In the genomic region with DNA sequence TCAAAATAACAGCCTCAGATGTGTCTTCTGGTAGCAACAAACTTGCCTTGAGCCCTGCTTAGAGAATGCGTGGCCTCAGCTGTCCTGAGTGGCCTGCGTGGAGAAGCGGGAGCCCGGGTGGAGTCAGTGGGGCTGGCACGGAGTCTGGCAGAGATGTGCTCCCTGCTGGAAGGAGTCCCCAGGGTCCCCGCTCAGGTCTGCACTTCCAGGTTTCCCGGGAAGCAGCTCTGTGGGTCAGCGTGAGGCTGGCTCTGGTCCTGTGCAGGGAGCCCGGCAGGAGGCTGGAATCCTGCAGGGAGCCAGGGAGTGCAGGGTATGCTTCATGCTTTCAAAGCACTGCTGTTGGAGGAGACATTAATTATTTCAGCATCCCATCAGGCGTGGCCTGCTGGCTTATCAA, we compare ENCODE assay signal across 28 cellular contexts. TPM values are rescaled to one million over a fixed set of nuclear protein-coding genes. Genes with fewer than 3 reads are reported as not detected.
DNase-seq lines count a peak whose midpoint lies in the region; ATAC-seq, FAIRE-seq and TF ChIP-seq lines count a peak whose summit lies in the region.
"Had no signal": no experiment of that assay in that cellular context is flagged by ENCODE, and none has a peak within 500 bp of the region (broad histone marks: within the 10 kb centered on the region; RNA-seq: fewer than 3 reads in every experiment).

No MANE protein-coding gene starts in this region.

- TF ChIP-seq POLR2A in K562 (conservative IDR thresholded peaks at IDR 0.05) = no peak
- TF ChIP-seq POLR2A in esophagus muscularis mucosa (IDR thresholded peaks at IDR 0.05; ENCODE audit: low read depth) = no peak

- no peaks in the 10 kb centered on the region for H3K9me3 Mint-ChIP-seq in neural crest cell
- H3K9me3 Mint-ChIP-seq: CD4-positive, alpha-beta memory T cell; CD4-positive, CD25-positive, alpha-beta regulatory T cell; CD8-positive, alpha-beta memory T cell had no signal

- peaks cover 3% of the 10 kb centered on the region; the same call in 1 of the 2 replicates for H4K20me1 ChIP-seq in K562 (replicated peaks; ENCODE audit: control insufficient read depth, insufficient read depth, low read length)

- intact Hi-C loops in K562 (cut with micrococcal nuclease) (no loop called here), esophagus muscularis mucosa (cut with DNase I) (no loop called here)

- TF ChIP-seq CTCF in HEK293 (tag by site-specific recombination; IDR thresholded peaks at IDR 0.05) (no peak), K562 (IDR thresholded peaks at IDR 0.05 in 2 of 3, conservative IDR thresholded peaks at IDR 0.05 in 1 of 3; ENCODE audit: insufficient read depth in 2 of 3, low read depth in 1 of 3, low read length in 3 of 3) (no peak), neural crest cell (conservative IDR thresholded peaks at IDR 0.05) (no peak), esophagus muscularis mucosa (IDR thresholded peaks at IDR 0.05) (no peak)

- 0 out of 4 replicates have a peak overlapping the region, but pooled peaks of 1 of the 2 experiments have one; percentile 3 for H3K9ac ChIP-seq in K562 (ENCODE audit: insufficient read depth in 1 of 2, low read depth in 2 of 2, low read length in 2 of 2)
- H3K9ac ChIP-seq: BLaER1 had no signal

- no peak for TF ChIP-seq EP300 in K562 (IDR thresholded peaks at IDR 0.05; ENCODE audit: low read length)
- TF ChIP-seq EP300 in esophagus muscularis mucosa (IDR thresholded peaks at IDR 0.05) = no peak

- TF ChIP-seq RAD21 in K562 (CRISPR knock-in tag; conservative IDR thresholded peaks at IDR 0.05 in 1 of 2, IDR thresholded peaks at IDR 0.05 in 1 of 2) = no peak

- no peaks in the 10 kb centered on the region for H3K4me1 ChIP-seq in HEK293 (ENCODE audit: control insufficient read depth, insufficient read depth, low read length)
- H3K4me1 ChIP-seq in K562 (replicated peaks in 1 of 2; ENCODE audit: control insufficient read depth in 2 of 2, insufficient read depth in 2 of 2, low read length in 2 of 2) = peaks cover 0 to 10% of the 10 kb centered on the region in 2 experiments; a peak in 1 of 5 replicates
- peaks cover 0 to 13% (median 0%) of the 10 kb centered on the region in 4 donors for H3K4me1 ChIP-seq in esophagus muscularis mucosa
- H3K4me1 ChIP-seq: BE2C, BLaER1 had no signal

- peak overlapping the region; percentile 12 for H3K27ac Mint-ChIP-seq in neural crest cell (ENCODE audit: unreplicated experiment)

- H3K4me3 Mint-ChIP-seq in neural crest cell = no peak overlapping the region
- H3K4me3 Mint-ChIP-seq: CD14-positive monocyte; CD4-positive, alpha-beta memory T cell; CD4-positive, CD25-positive, alpha-beta regulatory T cell; CD8-positive, alpha-beta memory T cell had no signal

- H3K79me2 ChIP-seq in K562 (ENCODE audit: control insufficient read depth, insufficient read depth, low read length) = peaks cover 5% of the 10 kb centered on the region; the same call in 1 of the 3 replicates

- CTCF ChIA-PET in HEK293 (lab: Yijun Ruan, JAX) (no interaction called here), K562 (lab: Yijun Ruan, JAX; ENCODE audit: low intra/inter-chr PET ratio) (no interaction called here)

- DNase-seq in K562 (ENCODE audit: extremely low read depth in 1 of 4, low spot score in 3 of 4) (no peak), neural crest cell (ENCODE audit: low read depth, low spot score) (no peak), germinal center (ENCODE audit: low spot score) (no peak), NCI-H187 (lab: John Stamatoyannopoulos, UW) (no peak), NCI-H1436 (lab: John Stamatoyannopoulos, UW) (no peak), esophagus muscularis mucosa (ENCODE audit: extremely low spot score) (no peak)
- DNase-seq: 8988T; ACHN; BE2C; C1 segment of cervical spinal cord; CD4-positive, alpha-beta memory T cell; CD4-positive, CD25-positive, alpha-beta regulatory T cell; CD8-positive, alpha-beta memory T cell; COR-L47; DMS 273 treated with DMSO at 0.1 percent for 48 hours; DMS153; DMS53; DND-41; EL; GDM1 had no signal

- ATAC-seq in K562 = no peak

- no peaks in the 10 kb centered on the region for H3K9me3 ChIP-seq in HEK293 (ENCODE audit: control insufficient read depth, insufficient read depth, low read depth, low read length)
- 0 out of 2 replicates have a peak, but pooled peaks cover 2% of the 10 kb centered on the region for H3K9me3 ChIP-seq in K562 (replicated peaks; ENCODE audit: control insufficient read depth, insufficient read depth, low read depth, low read length)
- H3K9me3 ChIP-seq in esophagus muscularis mucosa = no peaks in the 10 kb centered on the region
- H3K9me3 ChIP-seq: BE2C, BLaER1 had no signal

- no peaks in the 10 kb centered on the region for H3K27me3 Mint-ChIP-seq in neural crest cell (ENCODE audit: low read depth)
- H3K27me3 Mint-ChIP-seq: CD4-positive, alpha-beta memory T cell; CD4-positive, CD25-positive, alpha-beta regulatory T cell; CD8-positive, alpha-beta memory T cell had no signal

- no peaks in the 10 kb centered on the region for H3K27me3 ChIP-seq in K562 (ENCODE audit: control insufficient read depth in 2 of 2, insufficient read depth in 2 of 2, low read length in 2 of 2)
- no peaks in the 10 kb centered on the region for H3K27me3 ChIP-seq in esophagus muscularis mucosa
- H3K27me3 ChIP-seq: BE2C, BLaER1 had no signal

- no TSS peak for BruUV-seq in K562 (replicated peaks; lab: Mats Ljungman, UMichigan)

- peaks cover 8% of the 10 kb centered on the region for H3K4me1 Mint-ChIP-seq in neural crest cell
- H3K4me1 Mint-ChIP-seq: CD14-positive monocyte had no signal

- H3K36me3 ChIP-seq in HEK293 (ENCODE audit: control insufficient read depth in 2 of 2, insufficient read depth in 1 of 2, low read length in 2 of 2) = peaks cover 38 to 86% of the 10 kb centered on the region in 2 experiments
- peaks cover 94% of the 10 kb centered on the region for H3K36me3 ChIP-seq in K562 (ENCODE audit: control insufficient read depth, insufficient read depth, low read length)
- H3K36me3 ChIP-seq in esophagus muscularis mucosa = peaks cover 70 to 100% (median 94%) of the 10 kb centered on the region in 4 donors

- in situ Hi-C loops in K562 (cut with MboI) = no loop called here

- H3K4me3 ChIP-seq in HEK293 (ENCODE audit: low read depth, low read length) = no peak overlapping the region
- H3K4me3 ChIP-seq in K562 = no peak overlapping the region
- H3K4me3 ChIP-seq in esophagus muscularis mucosa = no peak overlapping the region
- H3K4me3 ChIP-seq: BLaER1, GM12878 had no signal

- H3K27ac ChIP-seq in HEK293 (ENCODE audit: extremely low read depth, low read depth, low read length) (no peak overlapping the region), K562 (ENCODE audit: extremely low read depth, low read depth, low read length) (no peak overlapping the region), esophagus muscularis mucosa (replicated peaks in 1 of 4) (no peak overlapping the region)
- H3K27ac ChIP-seq: BLaER1 had no signal

- no peak overlapping the region for H3K4me2 ChIP-seq in K562 (ENCODE audit: insufficient read depth, low read length)
- H3K4me2 ChIP-seq: BLaER1 had no signal

- H3K9me1 ChIP-seq in K562 (ENCODE audit: control insufficient read depth, insufficient read depth, low read length) = no peaks in the 10 kb centered on the region

- peaks cover 18% of the 10 kb centered on the region for H3K36me3 Mint-ChIP-seq in neural crest cell (ENCODE audit: low read depth)

- no peak for FAIRE-seq in K562 (lab: Jason Lieb, UNC)
- FAIRE-seq: A204.1, GM12878, GM12892, GM18507, GM19239 had no signal

- WGBS in K562 (ENCODE audit: insufficient coverage, low coverage, missing lambda C conversion rate) = 97% methylated on average over 10 of the region's 10 CpGs
- WGBS in esophagus muscularis mucosa = 90% methylated on average over 7 of the region's 10 CpGs

- POLR2A ChIA-PET in HEK293 (lab: Yijun Ruan, JAX) (interaction anchor here (1.2 to 2.6 kb wide), 3 partner anchors 9 to 29 kb away, joined by 3 to 7 read pairs (median 5); partner anchors contain the start of genes CPSF4 and PTCD1), K562 (lab: Yijun Ruan, JAX) (interaction anchor here (0.7 to 2.6 kb wide), 3 partner anchors 10 to 435 kb away, joined by 3 to 11 read pairs (median 6); partner anchors contain the start of genes CPSF4 and PTCD1)

- H2AFZ ChIP-seq in K562 (ENCODE audit: low read depth, low read length) = no peak overlapping the region

RNA-seq across cellular contexts. Expression of gene CPSF4, which starts 10.1 kb away (rescaled TPM):
- 152 and 384 TPM in 2 replicates for total RNA-seq in K562 (2011; cell fraction: chromatin; rRNA removed; ENCODE audit: low replicate concordance)
- total RNA-seq in K562 (2011; cell fraction: nucleolus; rRNA removed) = 218 TPM in 2 replicates
- 228 and 250 TPM in 2 replicates for total RNA-seq in K562 (2011; cell fraction: nucleoplasm; rRNA removed)
- 71.7 and 83.4 TPM in 2 replicates for total RNA-seq in K562 (2014; rRNA removed)
- 39.2 and 46.1 TPM in 2 replicates for total RNA-seq in K562 (2014; rRNA removed; fragmentation: Illumina TruSeq; extraction: Trizol)
- total RNA-seq in K562 (2015; rRNA removed; fragmentation: Illumina TruSeq; extraction: Trizol) = 63.9 and 66.7 TPM in 2 replicates
- total RNA-seq in K562 (2021) = 97.7 and 99.8 TPM in 2 replicates
- 81.3 and 83.8 TPM in 2 replicates for polyA plus RNA-seq in K562 (2011; rRNA removed)
- 74.0 and 128 TPM in 2 replicates for polyA plus RNA-seq in K562 (2011; cell fraction: cytosol; rRNA removed)
- polyA plus RNA-seq in K562 (2011; cell fraction: nucleus; rRNA removed) = 257 and 356 TPM in 2 replicates
- 69.0 and 82.1 TPM in 2 replicates for polyA plus RNA-seq in K562 (2012)
- polyA plus RNA-seq in K562 (2014; fragmentation: Illumina TruSeq; extraction: Trizol) = 86.8 and 90.7 TPM in 2 replicates
- 10 to 100 TPM; 16.9 to 17.4 TPM for polyA plus RNA-seq in K562 (2014; fragmentation: Nextera tagmentation; extraction: Ambion mirVana)
- polyA plus RNA-seq in K562 (2014; rRNA removed) = 118 and 126 TPM in 2 replicates
- 32.3 and 54.6 TPM in 2 replicates for polyA minus RNA-seq in K562 (2011; rRNA and poly(A)+ RNA removed)
- 26.3 and 38.3 TPM in 2 replicates for polyA minus RNA-seq in K562 (2011; cell fraction: cytosol; rRNA and poly(A)+ RNA removed)
- 63.5 and 66.6 TPM in 2 replicates for polyA minus RNA-seq in K562 (2011; cell fraction: nucleus; rRNA and poly(A)+ RNA removed)
- 111 and 117 TPM in 2 replicates for total RNA-seq in neural crest cell
- 10 to 100 TPM; 19.1 to 25.3 (median 20.8) TPM for total RNA-seq in esophagus muscularis mucosa

RNA-seq across cellular contexts. Expression of gene PTCD1, which starts 10.3 kb away (rescaled TPM):
- 20.1 and 49.2 TPM in 2 replicates for total RNA-seq in K562 (2011; cell fraction: chromatin; rRNA removed; ENCODE audit: low replicate concordance)
- total RNA-seq in K562 (2011; cell fraction: nucleolus; rRNA removed) = 22.2 and 25.2 TPM in 2 replicates
- 9.8 and 15.1 TPM in 2 replicates for total RNA-seq in K562 (2011; cell fraction: nucleoplasm; rRNA removed)
- 17.1 and 24.4 TPM in 2 replicates for total RNA-seq in K562 (2014; rRNA removed)
- 6.2 and 6.9 TPM in 2 replicates for total RNA-seq in K562 (2014; rRNA removed; fragmentation: Illumina TruSeq; extraction: Trizol)
- total RNA-seq in K562 (2015; rRNA removed; fragmentation: Illumina TruSeq; extraction: Trizol) = 10.3 and 10.5 TPM in 2 replicates
- 12.3 and 16.3 TPM in 2 replicates for total RNA-seq in K562 (2021)
- 4.1 and 5.3 TPM in 2 replicates for polyA plus RNA-seq in K562 (2011; rRNA removed)
- polyA plus RNA-seq in K562 (2011; cell fraction: cytosol; rRNA removed) = 4.6 and 13.2 TPM in 2 replicates
- 8.8 and 19.0 TPM in 2 replicates for polyA plus RNA-seq in K562 (2011; cell fraction: nucleus; rRNA removed)
- 6.9 and 10.9 TPM in 2 replicates for polyA plus RNA-seq in K562 (2012)
- 5.0 and 21.9 TPM in 2 replicates for polyA plus RNA-seq in K562 (2014; fragmentation: Illumina TruSeq; extraction: Trizol)
- polyA plus RNA-seq in K562 (2014; fragmentation: Nextera tagmentation; extraction: Ambion mirVana) = under 1 TPM; 0.46 to 0.57 TPM
- 10.5 and 13.5 TPM in 2 replicates for polyA plus RNA-seq in K562 (2014; rRNA removed)
- polyA minus RNA-seq in K562 (2011; rRNA and poly(A)+ RNA removed) = 3.8 and 5.0 TPM in 2 replicates
- polyA minus RNA-seq in K562 (2011; cell fraction: cytosol; rRNA and poly(A)+ RNA removed) = 4.6 and 7.6 TPM in 2 replicates
- 6.6 and 8.1 TPM in 2 replicates for polyA minus RNA-seq in K562 (2011; cell fraction: nucleus; rRNA and poly(A)+ RNA removed)
- total RNA-seq in neural crest cell = 9.7 and 11.1 TPM in 2 replicates
- 10 to 100 TPM in 1 of 4 donors, 1 to 10 TPM in 3; 5.3 to 10.2 (median 7.6) TPM for total RNA-seq in esophagus muscularis mucosa

RNA-seq across cellular contexts. Expression of gene ATP5MF, which starts 17.1 kb away (rescaled TPM):
- total RNA-seq in K562 (2011; cell fraction: chromatin; rRNA removed; ENCODE audit: low replicate concordance) = 199 and 200 TPM in 2 replicates
- 227 and 265 TPM in 2 replicates for total RNA-seq in K562 (2011; cell fraction: nucleolus; rRNA removed)
- 307 and 337 TPM in 2 replicates for total RNA-seq in K562 (2011; cell fraction: nucleoplasm; rRNA removed)
- total RNA-seq in K562 (2014; rRNA removed) (1,647 and 1,953 TPM in 2 replicates), K562 (2014; rRNA removed; fragmentation: Illumina TruSeq; extraction: Trizol) (2,182 and 2,228 TPM in 2 replicates), K562 (2015; rRNA removed; fragmentation: Illumina TruSeq; extraction: Trizol) (2,335 and 2,592 TPM in 2 replicates), K562 (2021) (949 and 959 TPM in 2 replicates), neural crest cell (403 and 423 TPM in 2 replicates), esophagus muscularis mucosa (100 to 1,000 TPM; 487 to 697 (median 507) TPM)
- polyA plus RNA-seq in K562 (2011; rRNA removed) (1,154 and 1,475 TPM in 2 replicates), K562 (2014; fragmentation: Illumina TruSeq; extraction: Trizol) (2,809 and 3,010 TPM in 2 replicates), K562 (2014; fragmentation: Nextera tagmentation; extraction: Ambion mirVana) (1,000 to 10,000 TPM; 4,986 to 5,374 TPM), K562 (2014; rRNA removed) (2,215 and 2,237 TPM in 2 replicates)
- polyA plus RNA-seq in K562 (2011; cell fraction: cytosol; rRNA removed) = 4,298 and 5,093 TPM in 2 replicates
- 459 and 582 TPM in 2 replicates for polyA plus RNA-seq in K562 (2011; cell fraction: nucleus; rRNA removed)
- 1,640 and 4,263 TPM in 2 replicates for polyA plus RNA-seq in K562 (2012)
- polyA minus RNA-seq in K562 (2011; rRNA and poly(A)+ RNA removed) = 447 and 659 TPM in 2 replicates
- polyA minus RNA-seq in K562 (2011; cell fraction: cytosol; rRNA and poly(A)+ RNA removed) = 332 and 417 TPM in 2 replicates
- polyA minus RNA-seq in K562 (2011; cell fraction: nucleus; rRNA and poly(A)+ RNA removed) = 50.5 and 91.3 TPM in 2 replicates

RNA-seq across cellular contexts. Expression of gene ZNF789, which starts 23.8 kb away (rescaled TPM):
- 137 and 181 TPM in 2 replicates for total RNA-seq in K562 (2011; cell fraction: chromatin; rRNA removed; ENCODE audit: low replicate concordance)
- 98.2 and 99.9 TPM in 2 replicates for total RNA-seq in K562 (2011; cell fraction: nucleolus; rRNA removed)
- total RNA-seq in K562 (2011; cell fraction: nucleoplasm; rRNA removed) = 161 and 237 TPM in 2 replicates
- 16.4 and 19.6 TPM in 2 replicates for total RNA-seq in K562 (2014; rRNA removed)
- total RNA-seq in K562 (2014; rRNA removed; fragmentation: Illumina TruSeq; extraction: Trizol) = 30.7 and 32.3 TPM in 2 replicates
- total RNA-seq in K562 (2015; rRNA removed; fragmentation: Illumina TruSeq; extraction: Trizol) = 23.0 and 24.8 TPM in 2 replicates
- total RNA-seq in K562 (2021) = 22.1 and 22.8 TPM in 2 replicates
- 46.2 and 57.0 TPM in 2 replicates for polyA plus RNA-seq in K562 (2011; rRNA removed)
- polyA plus RNA-seq in K562 (2011; cell fraction: cytosol; rRNA removed) = 15.9 and 26.5 TPM in 2 replicates
- 75.3 and 93.3 TPM in 2 replicates for polyA plus RNA-seq in K562 (2011; cell fraction: nucleus; rRNA removed)
- polyA plus RNA-seq in K562 (2012) = 17.2 and 38.0 TPM in 2 replicates
- polyA plus RNA-seq in K562 (2014; fragmentation: Illumina TruSeq; extraction: Trizol) = 28.1 and 29.1 TPM in 2 replicates
- polyA plus RNA-seq in K562 (2014; fragmentation: Nextera tagmentation; extraction: Ambion mirVana) = 1 to 10 TPM; 6.1 to 7.4 TPM
- 34.8 and 40.2 TPM in 2 replicates for polyA plus RNA-seq in K562 (2014; rRNA removed)
- polyA minus RNA-seq in K562 (2011; rRNA and poly(A)+ RNA removed) = 21.5 and 27.8 TPM in 2 replicates
- 13.0 and 13.5 TPM in 2 replicates for polyA minus RNA-seq in K562 (2011; cell fraction: cytosol; rRNA and poly(A)+ RNA removed)
- polyA minus RNA-seq in K562 (2011; cell fraction: nucleus; rRNA and poly(A)+ RNA removed) = 25.7 and 27.0 TPM in 2 replicates
- 25.6 and 27.8 TPM in 2 replicates for total RNA-seq in neural crest cell
- 1 to 10 TPM; 2.5 to 6.2 (median 3.0) TPM for total RNA-seq in esophagus muscularis mucosa

RNA-seq across cellular contexts. Expression of gene BUD31, which starts 40.1 kb away (rescaled TPM):
- 71.4 and 104 TPM in 2 replicates for total RNA-seq in K562 (2011; cell fraction: chromatin; rRNA removed; ENCODE audit: low replicate concordance)
- 46.8 and 62.5 TPM in 2 replicates for total RNA-seq in K562 (2011; cell fraction: nucleolus; rRNA removed)
- total RNA-seq in K562 (2011; cell fraction: nucleoplasm; rRNA removed) = 67.0 and 82.8 TPM in 2 replicates
- 247 and 279 TPM in 2 replicates for total RNA-seq in K562 (2014; rRNA removed)
- 214 and 266 TPM in 2 replicates for total RNA-seq in K562 (2014; rRNA removed; fragmentation: Illumina TruSeq; extraction: Trizol)
- 211 and 238 TPM in 2 replicates for total RNA-seq in K562 (2015; rRNA removed; fragmentation: Illumina TruSeq; extraction: Trizol)
- 242 and 255 TPM in 2 replicates for total RNA-seq in K562 (2021)
- polyA plus RNA-seq in K562 (2011; rRNA removed) = 69.4 and 105 TPM in 2 replicates
- 77.0 and 96.0 TPM in 2 replicates for polyA plus RNA-seq in K562 (2011; cell fraction: cytosol; rRNA removed)
- polyA plus RNA-seq in K562 (2011; cell fraction: nucleus; rRNA removed) = 42.2 and 50.1 TPM in 2 replicates
- 142 and 298 TPM in 2 replicates for polyA plus RNA-seq in K562 (2012)
- polyA plus RNA-seq in K562 (2014; fragmentation: Illumina TruSeq; extraction: Trizol) = 307 and 342 TPM in 2 replicates
- 100 to 1,000 TPM; 275 to 332 TPM for polyA plus RNA-seq in K562 (2014; fragmentation: Nextera tagmentation; extraction: Ambion mirVana)
- polyA plus RNA-seq in K562 (2014; rRNA removed) = 237 and 272 TPM in 2 replicates
- 50.5 and 64.8 TPM in 2 replicates for polyA minus RNA-seq in K562 (2011; rRNA and poly(A)+ RNA removed)
- 36.5 and 42.6 TPM in 2 replicates for polyA minus RNA-seq in K562 (2011; cell fraction: cytosol; rRNA and poly(A)+ RNA removed)
- 16.4 and 18.0 TPM in 2 replicates for polyA minus RNA-seq in K562 (2011; cell fraction: nucleus; rRNA and poly(A)+ RNA removed)
- total RNA-seq in neural crest cell = 107 and 108 TPM in 2 replicates
- 10 to 100 TPM; 61.8 to 82.0 (median 66.2) TPM for total RNA-seq in esophagus muscularis mucosa
